In genomic region chr15:63374686-63375520, GRCh38 we compare ENCODE assay signal across 7 cellular contexts. TPM values are rescaled to one million over a fixed set of nuclear protein-coding genes. Genes with fewer than 3 reads are reported as not detected.
DNase-seq lines count a peak whose midpoint lies in the region; ATAC-seq and TF ChIP-seq lines count a peak whose summit lies in the region.

No MANE protein-coding gene starts in this region.

- H3K27me3 ChIP-seq in SJCRH30 (no peaks in the 10 kb centered on the region), esophagus squamous epithelium (no peaks in the 10 kb centered on the region)

- no peak for TF ChIP-seq POLR2A in esophagus squamous epithelium (IDR thresholded peaks at IDR 0.05)

- H3K9me3 ChIP-seq in SJCRH30 (replicated peaks) (no peaks in the 10 kb centered on the region), esophagus squamous epithelium (no peaks in the 10 kb centered on the region)

- TF ChIP-seq CTCF in esophagus squamous epithelium (IDR thresholded peaks at IDR 0.05) = no peak

- H3K4me3 ChIP-seq in SJCRH30 = no peak overlapping the region
- H3K4me3 ChIP-seq in esophagus squamous epithelium = peak overlapping the region in 1 of 4 donors; percentile 23

- intact Hi-C loops in esophagus squamous epithelium (cut with DNase I) = no loop called here
- intact Hi-C loops in posterior vena cava (cut with DNase I) = no loop called here

- ATAC-seq in GM18907 (IDR thresholded peaks at IDR 0.05; ENCODE audit: unreplicated experiment) = no peak

- DNase-seq in HCEC 1CT = peak; percentile 79
- DNase-seq in SJCRH30 = peak; percentile 40 to 72
- no peak for DNase-seq in esophagus squamous epithelium (lab: John Stamatoyannopoulos, UW)
- DNase-seq in posterior vena cava (ENCODE audit: low spot score) = peak; percentile 91
- no peak for DNase-seq in NCI-H510A treated with DMSO at 0.1 percent for 48 hours (lab: John Stamatoyannopoulos, UW)
- DNase-seq in NCI-H526 treated with DMSO at 0.1 percent for 48 hours (lab: John Stamatoyannopoulos, UW) = no peak

- no peaks in the 10 kb centered on the region for H3K36me3 ChIP-seq in SJCRH30
- peaks cover 0 to 7% (median 0%) of the 10 kb centered on the region in 3 donors for H3K36me3 ChIP-seq in esophagus squamous epithelium

- H3K4me1 ChIP-seq in SJCRH30 = peaks cover 12% of the 10 kb centered on the region; the same call in 1 of the 2 replicates
- peaks cover 46 to 97% (median 49%) of the 10 kb centered on the region in 3 donors for H3K4me1 ChIP-seq in esophagus squamous epithelium

- WGBS in esophagus squamous epithelium, 2 donors = 10 to 22% methylated on average over 9 to 11 of the region's 11 CpGs

- H3K27ac ChIP-seq in SJCRH30 (no peak overlapping the region), esophagus squamous epithelium (peak overlapping the region; percentile 84 to 90 (median 90))

RNA-seq across cellular contexts. Expression of gene CA12, which starts 6.7 kb away (rescaled TPM):
- 0.57 and 0.94 TPM in 2 replicates for total RNA-seq in SJCRH30 (2014; rRNA removed; shearing (Covaris generic))
- total RNA-seq in esophagus squamous epithelium (100 to 1,000 TPM; 126 to 156 (median 143) TPM), posterior vena cava (10 to 100 TPM; 36.7 to 48.3 TPM)

Comparison
In these comparisons a context has a peak if more than half of its experiments do, and no peak if none do; other contexts are left out.
1. DNase-seq: peak in HCEC 1CT (single experiment), SJCRH30 (2 of 2) and posterior vena cava (single experiment); none in esophagus squamous epithelium (single experiment), NCI-H510A treated with DMSO at 0.1 percent for 48 hours (single experiment) and NCI-H526 treated with DMSO at 0.1 percent for 48 hours (single experiment).
2. RNA of gene CA12, which starts 6.7 kb away (total RNA-seq): 126 to 156 TPM in esophagus squamous epithelium and 36.7 to 48.3 TPM in posterior vena cava; 0.57 to 0.94 TPM in SJCRH30; every median in the first group is over 10 times any median in the second.